Comparison of ENCODE assay signal across 9 cellular contexts in genomic region chr16:86566966-86567700, GRCh38. TPM values are rescaled to one million over a fixed set of nuclear protein-coding genes. Genes with fewer than 3 reads are reported as not detected.
DNase-seq lines count a peak whose midpoint lies in the region; ATAC-seq, FAIRE-seq and TF ChIP-seq lines count a peak whose summit lies in the region.
"Had no signal": no experiment of that assay in that cellular context is flagged by ENCODE, and none has a peak within 500 bp of the region (broad histone marks: within the 10 kb centered on the region; RNA-seq: fewer than 3 reads in every experiment).

No MANE protein-coding gene starts in this region.

- FAIRE-seq in small intestine (lab: Jason Lieb, UNC): no peak

- 1% methylated on average over 52 of the region's 88 CpGs for WGBS in hepatocyte (ENCODE audit: low lambda C conversion rate, missing lambda C conversion rate)
- WGBS in spleen, 5 donors: 3 to 4% (median 4%) methylated on average over 12 to 88 of the region's 88 CpGs
- WGBS in small intestine, 3 donors: 2 to 9% (median 3%) methylated on average over 48 to 88 of the region's 88 CpGs
- 1 to 4% methylated on average over 33 to 41 of the region's 88 CpGs for WGBS in body of pancreas, 2 donors

- peak overlapping the region; percentile 71 for H3K4me2 ChIP-seq in hepatocyte

- H3K79me2 ChIP-seq in hepatocyte: no peaks in the 10 kb centered on the region

- H3K9me2 ChIP-seq in hepatocyte (replicated peaks; ENCODE audit: insufficient read depth): no peaks in the 10 kb centered on the region

- H3K36me3 ChIP-seq in hepatocyte (replicated peaks; ENCODE audit: insufficient read depth, low read depth) (no peaks in the 10 kb centered on the region), spleen (no peaks in the 10 kb centered on the region), small intestine (ENCODE audit: control insufficient read depth in 2 of 2, insufficient read depth in 2 of 2, low read length in 2 of 2) (no peaks in the 10 kb centered on the region), body of pancreas (replicated peaks in 1 of 2; ENCODE audit: insufficient read depth in 1 of 2, low read depth in 2 of 2) (no peaks in the 10 kb centered on the region)

- H4K20me1 ChIP-seq in hepatocyte (ENCODE audit: insufficient read depth, poor library complexity, severe bottlenecking): no peaks in the 10 kb centered on the region

- H2AFZ ChIP-seq in hepatocyte: no peak overlapping the region

- intact Hi-C loops in spleen (cut with DNase I; ENCODE audit: low total_unique reads): loop anchor here (10.0 kb wide), 1 partner anchor 1068 kb away; no protein-coding TSS in a partner anchor
- intact Hi-C loops in body of pancreas (cut with DNase I): loop anchor here (5.0 kb wide), 2 partner anchors 490 to 710 kb away; no protein-coding TSS in a partner anchor

- TF ChIP-seq CTCF in HFF-Myc (IDR thresholded peaks at IDR 0.05; ENCODE audit: low read depth, low read length, missing control alignments) (no peak), hepatocyte (IDR thresholded peaks at IDR 0.05; ENCODE audit: poor library complexity) (no peak), spleen (IDR thresholded peaks at IDR 0.05 in 8 of 11, conservative IDR thresholded peaks at IDR 0.05 in 3 of 11) (no peak), body of pancreas (IDR thresholded peaks at IDR 0.05) (no peak)

- DNase-seq in HFF-Myc (ENCODE audit: extremely low read depth, low read depth) (no peak), amniotic stem cell (lab: John Stamatoyannopoulos, UW) (peak; percentile 51), hepatocyte (ENCODE audit: low spot score) (peak; percentile 40), spleen (peak; percentile 71), NCI-H345 (lab: John Stamatoyannopoulos, UW) (no peak), small intestine (no peak), body of pancreas (no peak)
- DNase-seq in stimulated activated CD4-positive, alpha-beta T cell treated with anti-CD3 and anti-CD28 coated beads, Interleukin-4, amount 100 ng/mL, for 4 hours: no peak

- H3K27ac ChIP-seq in hepatocyte (no peak overlapping the region), spleen (no peak overlapping the region), small intestine (ENCODE audit: low read depth in 1 of 2, low read length in 1 of 2) (peak overlapping the region in 1 of 2 donors; percentile 42), body of pancreas (no peak overlapping the region)

- TF ChIP-seq POLR2A in spleen (IDR thresholded peaks at IDR 0.05): no peak
- no peak for TF ChIP-seq POLR2A in body of pancreas (IDR thresholded peaks at IDR 0.05)

- H3K4me3 ChIP-seq in HFF-Myc (replicated peaks; ENCODE audit: low read depth, low read length) (peak overlapping the region; percentile 71), hepatocyte (no peak overlapping the region), spleen (peak overlapping the region in 6 of 8 donors; percentile 19 to 59 (median 27)), small intestine (ENCODE audit: low read depth in 1 of 2, low read length in 2 of 2) (no peak overlapping the region), body of pancreas (no peak overlapping the region)

- no peak for ATAC-seq in body of pancreas
- ATAC-seq: HCT116 had no signal

- peaks cover 69% of the 10 kb centered on the region for H3K27me3 ChIP-seq in hepatocyte
- H3K27me3 ChIP-seq in spleen (replicated peaks in 1 of 7): peaks cover 13 to 100% (median 82%) of the 10 kb centered on the region in 7 donors
- H3K27me3 ChIP-seq in small intestine (ENCODE audit: control insufficient read depth in 2 of 2, insufficient read depth in 2 of 2, low read length in 2 of 2): peaks cover 31 to 43% of the 10 kb centered on the region in 2 donors
- peaks cover 0 to 68% of the 10 kb centered on the region in 2 donors for H3K27me3 ChIP-seq in body of pancreas

- no peaks in the 10 kb centered on the region for H3K9me3 ChIP-seq in hepatocyte (ENCODE audit: low read depth)
- no peaks in the 10 kb centered on the region for H3K9me3 ChIP-seq in spleen
- no peaks in the 10 kb centered on the region for H3K9me3 ChIP-seq in small intestine (ENCODE audit: control insufficient read depth, low read depth)
- H3K9me3 ChIP-seq in body of pancreas: no peaks in the 10 kb centered on the region

- peaks cover 4% of the 10 kb centered on the region for H3K4me1 ChIP-seq in hepatocyte (ENCODE audit: insufficient read depth)
- peaks cover 4 to 48% (median 37%) of the 10 kb centered on the region in 6 donors for H3K4me1 ChIP-seq in spleen
- no peaks in the 10 kb centered on the region for H3K4me1 ChIP-seq in small intestine (ENCODE audit: control insufficient read depth in 2 of 2, insufficient read depth in 1 of 2, low read depth in 1 of 2, low read length in 1 of 2)
- peaks cover 31% of the 10 kb centered on the region for H3K4me1 ChIP-seq in body of pancreas

RNA-seq across cellular contexts. Expression of gene FOXC2, which starts 0.5 kb away (rescaled TPM):
- 0.36 TPM in 1 of 2 replicates, not detected in the other for total RNA-seq in hepatocyte
- 0.30 and 0.96 TPM in 2 replicates for polyA plus RNA-seq in hepatocyte
- not detected for total RNA-seq in spleen
- polyA plus RNA-seq in spleen: under 1 TPM in 2 of 3 donors, not detected in 1; 0.05 to 0.10 TPM
- polyA plus RNA-seq in small intestine: under 1 TPM in 1 of 3 donors, not detected in 2; 0.97 TPM
- under 1 TPM; 0.66 to 0.78 TPM for total RNA-seq in body of pancreas

RNA-seq across cellular contexts. Expression of gene FOXL1, which starts 11.2 kb away (rescaled TPM):
- total RNA-seq in hepatocyte (2.0 and 3.1 TPM in 2 replicates), spleen (not detected), body of pancreas (under 1 TPM in 1 of 2 donors, not detected in 1; 0.52 TPM)
- polyA plus RNA-seq in hepatocyte (0.51 and 1.3 TPM in 2 replicates), spleen (under 1 TPM; 0.03 to 0.29 (median 0.07) TPM), small intestine (1 to 10 TPM in 2 of 3 donors, under 1 TPM in 1; 0.22 to 1.9 (median 1.2) TPM)

RNA-seq across cellular contexts. Expression of gene MTHFSD, which starts 12.1 kb away (rescaled TPM):
- total RNA-seq in hepatocyte: 8.1 and 21.5 TPM in 2 replicates
- polyA plus RNA-seq in hepatocyte: 11.5 and 15.3 TPM in 2 replicates
- 10 to 100 TPM; 12.9 to 32.1 (median 24.6) TPM for total RNA-seq in spleen
- 10 to 100 TPM in 2 of 3 donors, 1 to 10 TPM in 1; 9.1 to 12.5 (median 12.2) TPM for polyA plus RNA-seq in spleen
- 10 to 100 TPM in 1 of 3 donors, 1 to 10 TPM in 2; 7.6 to 19.2 (median 9.8) TPM for polyA plus RNA-seq in small intestine
- 10 to 100 TPM; 16.9 to 35.6 TPM for total RNA-seq in body of pancreas

RNA-seq across cellular contexts. Expression of gene FOXF1, which starts 56.8 kb away (rescaled TPM):
- total RNA-seq in hepatocyte: 23.7 and 26.8 TPM in 2 replicates
- polyA plus RNA-seq in hepatocyte: 30.0 and 37.4 TPM in 2 replicates
- 1 to 10 TPM in 1 of 7 donors, under 1 TPM in 6; 0.34 to 2.2 (median 0.70) TPM for total RNA-seq in spleen
- under 1 TPM; 0.33 to 0.86 (median 0.64) TPM for polyA plus RNA-seq in spleen
- polyA plus RNA-seq in small intestine: 1 to 10 TPM in 2 of 3 donors, not detected in 1; 4.6 to 7.2 TPM
- total RNA-seq in body of pancreas: 1 to 10 TPM in 1 of 2 donors, under 1 TPM in 1; 0.52 to 7.3 TPM

Comparison
In these comparisons a context has a peak if more than half of its experiments do, and no peak if none do; other contexts are left out.
1. DNase-seq: peak in amniotic stem cell (single experiment), hepatocyte (single experiment) and spleen (single experiment); none in HFF-Myc (single experiment), stimulated activated CD4-positive, alpha-beta T cell treated with anti-CD3 and anti-CD28 coated beads, Interleukin-4, amount 100 ng/mL, for 4 hours (0 of 2), NCI-H345 (single experiment), small intestine (single experiment) and body of pancreas (0 of 4).
2. H3K4me3 ChIP-seq: peak in HFF-Myc (single experiment) and spleen (6 of 8); none in hepatocyte (single experiment), small intestine (0 of 2) and body of pancreas (0 of 2).